In genomic region chr5:173858675-173859121, GRCh38 we compare ENCODE assay signal across 19 cellular contexts. TPM values are rescaled to one million over a fixed set of nuclear protein-coding genes. Genes with fewer than 3 reads are reported as not detected.
DNase-seq lines count a peak whose midpoint lies in the region; ATAC-seq, FAIRE-seq and TF ChIP-seq lines count a peak whose summit lies in the region.
"Had no signal": no experiment of that assay in that cellular context is flagged by ENCODE, and none has a peak within 500 bp of the region (broad histone marks: within the 10 kb centered on the region; RNA-seq: fewer than 3 reads in every experiment).

No MANE protein-coding gene starts in this region.

- dilution Hi-C loops in endothelial cell of umbilical vein (cut with MboI; ENCODE audit: extremely low pct_ligation_motif_present, low sequenced_read_pairs) = no loop called here

- CTCF ChIA-PET in endothelial cell of umbilical vein (lab: Charles Lee) = no interaction called here

- WGBS in endodermal cell (ENCODE audit: insufficient coverage in 1 of 2, insufficient read length in 1 of 2), 2 experiments = 79 to 89% methylated on average over 2 of the region's 2 CpGs

- H3K4me3 Mint-ChIP-seq in endodermal cell = no peak overlapping the region
- H3K4me3 Mint-ChIP-seq: CD4-positive, alpha-beta memory T cell had no signal

- H3K27me3 ChIP-seq in left ventricle myocardium inferior (ENCODE audit: low read depth) = no peaks in the 10 kb centered on the region
- no peaks in the 10 kb centered on the region for H3K27me3 ChIP-seq in endothelial cell of umbilical vein (ENCODE audit: control insufficient read depth in 2 of 2, insufficient read depth in 2 of 2, low read length in 2 of 2)
- no peaks in the 10 kb centered on the region for H3K27me3 ChIP-seq in neutrophil
- no peaks in the 10 kb centered on the region for H3K27me3 ChIP-seq in endodermal cell (ENCODE audit: control insufficient read depth, insufficient read depth, low read length, poor library complexity, severe bottlenecking)

- ATAC-seq in left cardiac atrium (no peak), HG03378 (IDR thresholded peaks at IDR 0.05; ENCODE audit: unreplicated experiment) (no peak)

- H3K27ac ChIP-seq in left ventricle myocardium inferior (replicated peaks) (peak overlapping the region; percentile 80), endothelial cell of umbilical vein (ENCODE audit: insufficient read depth, low read depth, low read length) (no peak overlapping the region), neutrophil (peak overlapping the region; percentile 53), endodermal cell (ENCODE audit: low read depth, low read length) (no peak overlapping the region)

- no peaks in the 10 kb centered on the region for H3K36me3 Mint-ChIP-seq in endodermal cell (ENCODE audit: low read depth)
- H3K36me3 Mint-ChIP-seq: CD4-positive, alpha-beta memory T cell had no signal

- no peak for FAIRE-seq in endothelial cell of umbilical vein (lab: Jason Lieb, UNC)
- FAIRE-seq: D721Med had no signal

- H3K4me1 ChIP-seq in left ventricle myocardium inferior (peaks cover 38% of the 10 kb centered on the region), endothelial cell of umbilical vein (ENCODE audit: control insufficient read depth, extremely low read depth, insufficient read depth, low read length) (peaks cover 16% of the 10 kb centered on the region), neutrophil (ENCODE audit: control insufficient read depth in 1 of 2, insufficient read depth in 1 of 2, low read depth in 1 of 2, low read length in 1 of 2) (peaks cover 37 to 45% of the 10 kb centered on the region in 2 experiments), endodermal cell (ENCODE audit: control insufficient read depth, insufficient read depth, low read length) (peaks cover 38% of the 10 kb centered on the region)
- H3K4me1 ChIP-seq: HAP-1 had no signal

- no peaks in the 10 kb centered on the region for H3K9me3 Mint-ChIP-seq in endodermal cell
- H3K9me3 Mint-ChIP-seq: CD4-positive, alpha-beta memory T cell had no signal

- no peaks in the 10 kb centered on the region for H3K9me1 ChIP-seq in endothelial cell of umbilical vein (replicated peaks; ENCODE audit: control insufficient read depth, extremely low read depth, insufficient read depth, low read length)

- H3K79me2 ChIP-seq in endothelial cell of umbilical vein (ENCODE audit: control insufficient read depth, insufficient read depth, low read length) = no peaks in the 10 kb centered on the region

- TF ChIP-seq POLR2A in endothelial cell of umbilical vein (IDR thresholded peaks at IDR 0.05; ENCODE audit: low read depth, low read length) = no peak

- no peaks in the 10 kb centered on the region for H4K20me1 ChIP-seq in endothelial cell of umbilical vein (replicated peaks; ENCODE audit: control insufficient read depth, extremely low read depth, insufficient read depth, low read length)

- H3K9me3 ChIP-seq in left ventricle myocardium inferior (replicated peaks) = no peaks in the 10 kb centered on the region
- no peaks in the 10 kb centered on the region for H3K9me3 ChIP-seq in endothelial cell of umbilical vein (replicated peaks; ENCODE audit: control insufficient read depth, insufficient read depth, low read length)
- H3K9me3 ChIP-seq in neutrophil = no peaks in the 10 kb centered on the region
- H3K9me3 ChIP-seq in endodermal cell (ENCODE audit: control insufficient read depth, low read length) = no peaks in the 10 kb centered on the region
- H3K9me3 ChIP-seq: HAP-1 had no signal

- H3K4me1 Mint-ChIP-seq in endodermal cell = peaks cover 49% of the 10 kb centered on the region

- TF ChIP-seq CTCF in left ventricle myocardium inferior (IDR thresholded peaks at IDR 0.05; ENCODE audit: borderline replicate concordance) = no peak
- no peak for TF ChIP-seq CTCF in endothelial cell of umbilical vein (IDR thresholded peaks at IDR 0.05; ENCODE audit: extremely low read depth in 1 of 2, insufficient read depth in 1 of 2, low read depth in 1 of 2, low read length in 2 of 2)
- TF ChIP-seq CTCF in neutrophil (IDR thresholded peaks at IDR 0.05) = no peak
- TF ChIP-seq CTCF in endodermal cell (conservative IDR thresholded peaks at IDR 0.05) = no peak

- intact Hi-C loops in left ventricle myocardium inferior (cut with micrococcal nuclease) = no loop called here
- intact Hi-C loops in left cardiac atrium (cut with DNase I) = no loop called here
- intact Hi-C loops in endothelial cell of umbilical vein (cut with micrococcal nuclease) = no loop called here

- H3K27me3 Mint-ChIP-seq in endodermal cell (ENCODE audit: insufficient read depth) = peaks cover 2% of the 10 kb centered on the region

- BruUV-seq in endothelial cell of umbilical vein (replicated peaks; lab: Mats Ljungman, UMichigan) = no TSS peak

- H3K36me3 ChIP-seq in left ventricle myocardium inferior = no peaks in the 10 kb centered on the region
- no peaks in the 10 kb centered on the region for H3K36me3 ChIP-seq in endothelial cell of umbilical vein (ENCODE audit: control insufficient read depth in 2 of 2, extremely low read depth in 1 of 2, insufficient read depth in 2 of 2, low read length in 2 of 2)
- no peaks in the 10 kb centered on the region for H3K36me3 ChIP-seq in neutrophil
- H3K36me3 ChIP-seq in endodermal cell (ENCODE audit: control insufficient read depth, insufficient read depth, low read length) = no peaks in the 10 kb centered on the region
- H3K36me3 ChIP-seq: HAP-1 had no signal

- H3K4me2 ChIP-seq in endothelial cell of umbilical vein (ENCODE audit: insufficient read depth, low read length) = no peak overlapping the region

- H3K9ac ChIP-seq in endothelial cell of umbilical vein (replicated peaks; ENCODE audit: extremely low read depth, insufficient read depth, low read length) (no peak overlapping the region), endodermal cell (ENCODE audit: extremely low read depth, low read length, poor library complexity, severe bottlenecking) (no peak overlapping the region)

- H3K4me3 ChIP-seq in left ventricle myocardium inferior (no peak overlapping the region), endothelial cell of umbilical vein (replicated peaks in 1 of 3; ENCODE audit: insufficient read depth in 1 of 3, low read depth in 1 of 3, low read length in 3 of 3) (no peak overlapping the region), neutrophil (ENCODE audit: low read depth in 1 of 2, low read length in 1 of 2) (peak overlapping the region in 1 of 2 experiments; percentile 3), endodermal cell (ENCODE audit: low read length) (no peak overlapping the region)
- H3K4me3 ChIP-seq: HAP-1 had no signal

- H2AFZ ChIP-seq in endothelial cell of umbilical vein (ENCODE audit: low read depth, low read length) = no peak overlapping the region

- no peak overlapping the region for H3K27ac Mint-ChIP-seq in endodermal cell
- H3K27ac Mint-ChIP-seq: CD4-positive, alpha-beta memory T cell had no signal

- POLR2A ChIA-PET in endothelial cell of umbilical vein (lab: Charles Lee) = no interaction called here

- DNase-seq in left ventricle myocardium inferior = no peak
- no peak for DNase-seq in left cardiac atrium
- DNase-seq in endothelial cell of umbilical vein (ENCODE audit: low read depth, low spot score) = no peak
- DNase-seq in stimulated activated naive CD4-positive, alpha-beta T cell (lab: John Stamatoyannopoulos, UW) = no peak
- DNase-seq in endodermal cell = no peak
- DNase-seq in stimulated activated CD4-positive, alpha-beta T cell treated with anti-CD3 and anti-CD28 coated beads, Interleukin-15, amount 100 ng/mL, for 24 hours = no peak
- DNase-seq: CD4-positive, alpha-beta memory T cell; DMS79; MV-4-11; NCI-H1417; NCI-H187 treated with DMSO at 0.1 percent for 48 hours; NCI-H345; NCI-H69; NK-92 treated with Interleukin-12 subunit alpha and Interleukin-12 subunit beta, amount 100 ng/mL, for 24 hours; RPMI8226 had no signal

TF ChIP-seq in endothelial cell of umbilical vein, 7 proteins besides CTCF, POLR2A, EP300 and RAD21:
- TF ChIP-seq GATA2 (IDR thresholded peaks at IDR 0.05; ENCODE audit: insufficient read depth, insufficient read length, low read depth, low read length) (peak; percentile 37), FOS (IDR thresholded peaks at IDR 0.05; ENCODE audit: borderline replicate concordance, insufficient read depth, low read length) (no peak)
TF ChIP-seq in endothelial cell of umbilical vein: peak in this region for 1.

RNA-seq across cellular contexts. Expression of gene CPEB4, which starts 29.5 kb away (rescaled TPM):
- total RNA-seq in left ventricle myocardium inferior (136 TPM), left cardiac atrium (100 to 1,000 TPM in 1 of 2 donors, 10 to 100 TPM in 1; 73.8 to 178 TPM), endothelial cell of umbilical vein (16.4 and 18.1 TPM in 2 replicates), endodermal cell (10 to 100 TPM in 1 of 2 donors, 1 to 10 TPM in 1; 9.4 to 11.3 TPM)
- 9.3 and 11.3 TPM in 2 replicates for polyA plus RNA-seq in endothelial cell of umbilical vein
- 8.6 and 9.1 TPM in 2 replicates for polyA plus RNA-seq in endothelial cell of umbilical vein (2011; cell fraction: cytosol; rRNA removed)
- polyA plus RNA-seq in endothelial cell of umbilical vein (2011; cell fraction: nucleus; rRNA removed) = 29.6 and 34.4 TPM in 2 replicates
- 9.3 and 12.7 TPM in 2 replicates for polyA plus RNA-seq in endothelial cell of umbilical vein (2012)
- polyA minus RNA-seq in endothelial cell of umbilical vein = 60.1 and 64.9 TPM in 2 replicates
- 55.8 TPM for polyA minus RNA-seq in endothelial cell of umbilical vein (2011; cell fraction: cytosol; rRNA and poly(A)+ RNA removed)
- 87.8 and 98.1 TPM in 2 replicates for polyA minus RNA-seq in endothelial cell of umbilical vein (2011; cell fraction: nucleus; rRNA and poly(A)+ RNA removed)
- 9.7 TPM for polyA plus RNA-seq in endodermal cell (2013, experiment 1 of 2)
- 9.3 TPM for polyA plus RNA-seq in endodermal cell (2013, experiment 2 of 2)

Comparison
In these comparisons a context has a peak if more than half of its experiments do, and no peak if none do; other contexts are left out.
1. H3K27ac ChIP-seq: peak in left ventricle myocardium inferior (single experiment) and neutrophil (single experiment); none in endothelial cell of umbilical vein (single experiment) and endodermal cell (single experiment).